ENCODE assay signal across 8 cellular contexts in genomic region chr12:116236148-116236731, GRCh38. TPM values are rescaled to one million over a fixed set of nuclear protein-coding genes. Genes with fewer than 3 reads are reported as not detected.
DNase-seq lines count a peak whose midpoint lies in the region; ATAC-seq lines count a peak whose summit lies in the region.

No MANE protein-coding gene starts in this region.

- H3K27ac ChIP-seq in KOPT-K1 (ENCODE audit: low read depth, low read length, poor library complexity, severe bottlenecking) (peak overlapping the region; percentile 55), right cardiac atrium (ENCODE audit: low read length) (no peak overlapping the region)

- intact Hi-C loops in right cardiac atrium (cut with DNase I): loop anchor here (5.0 to 10.0 kb wide), 2 partner anchors 221 to 224 kb away; no protein-coding TSS in a partner anchor

- H3K4me3 ChIP-seq in adipocyte (ENCODE audit: low read length) (no peak overlapping the region), right cardiac atrium (ENCODE audit: low read length) (no peak overlapping the region)

- H3K36me3 ChIP-seq in KOPT-K1 (ENCODE audit: insufficient read depth, low read length) (peaks cover 7% of the 10 kb centered on the region; the same call in 1 of the 2 replicates), adipocyte (ENCODE audit: control insufficient read depth, insufficient read depth, low read length, severe bottlenecking) (no peaks in the 10 kb centered on the region)

- H3K4me1 ChIP-seq in adipocyte (ENCODE audit: control insufficient read depth, insufficient read depth, low read length) (peaks cover 33% of the 10 kb centered on the region), right cardiac atrium (ENCODE audit: control insufficient read depth, insufficient read depth, low read length) (peaks cover 2% of the 10 kb centered on the region)

- H3K9me3 ChIP-seq in KOPT-K1 (ENCODE audit: insufficient read depth, low read length, poor library complexity, severe bottlenecking) (no peaks in the 10 kb centered on the region), adipocyte (ENCODE audit: control insufficient read depth, low read length) (no peaks in the 10 kb centered on the region), right cardiac atrium (ENCODE audit: control insufficient read depth, low read length) (no peaks in the 10 kb centered on the region)

- DNase-seq in Daoy (ENCODE audit: low read depth): peak; percentile 67
- peak; percentile 52 to 55 for DNase-seq in SHP77 (lab: John Stamatoyannopoulos, UW)
- DNase-seq in adipocyte (ENCODE audit: low read depth): peak; percentile 75
- peak in 2 of 3 donors; percentile 26 to 64 for DNase-seq in right cardiac atrium
- DNase-seq in stimulated activated CD4-positive, alpha-beta T cell treated with anti-CD3 and anti-CD28 coated beads, Interleukin-12 subunit alpha, Interleukin-12 subunit beta, amount 100 ng/mL, for 4 hours: peak; percentile 30
- no peak for DNase-seq in SKM-1 treated with dmso at 0.1 percent for 144 hours (lab: John Stamatoyannopoulos, UW; ENCODE audit: unreplicated experiment)
- DNase-seq in epidermal melanocyte (ENCODE audit: insufficient read length, low spot score): no peak

- H3K9ac ChIP-seq in adipocyte (ENCODE audit: low read length): peak overlapping the region; percentile 45

- 7% methylated on average over 3 of the region's 3 CpGs for WGBS in right cardiac atrium

- H3K27me3 ChIP-seq in adipocyte (replicated peaks; ENCODE audit: control insufficient read depth, insufficient read depth, low read length) (no peaks in the 10 kb centered on the region), right cardiac atrium (ENCODE audit: control insufficient read depth, insufficient read depth) (no peaks in the 10 kb centered on the region)

- ATAC-seq in right cardiac atrium: peak; percentile 57 to 77

RNA-seq across cellular contexts. Expression of gene MED13L, which starts 41.3 kb away (rescaled TPM):
- 31.6 and 36.2 TPM in 2 replicates for total RNA-seq in Daoy (2014; rRNA removed; shearing (Covaris generic))
- 10 to 100 TPM; 68.8 to 73.5 (median 69.8) TPM for total RNA-seq in right cardiac atrium
- 15.6 TPM for polyA plus RNA-seq in right cardiac atrium

Comparison
In these comparisons a context has a peak if more than half of its experiments do, and no peak if none do; other contexts are left out.
1. DNase-seq: peak in Daoy (single experiment), SHP77 (2 of 2), adipocyte (single experiment), right cardiac atrium (2 of 3) and stimulated activated CD4-positive, alpha-beta T cell treated with anti-CD3 and anti-CD28 coated beads, Interleukin-12 subunit alpha, Interleukin-12 subunit beta, amount 100 ng/mL, for 4 hours (single experiment); none in SKM-1 treated with dmso at 0.1 percent for 144 hours (single experiment) and epidermal melanocyte (single experiment).